ENCODE assay signal across 25 cellular contexts in the genomic region with DNA sequence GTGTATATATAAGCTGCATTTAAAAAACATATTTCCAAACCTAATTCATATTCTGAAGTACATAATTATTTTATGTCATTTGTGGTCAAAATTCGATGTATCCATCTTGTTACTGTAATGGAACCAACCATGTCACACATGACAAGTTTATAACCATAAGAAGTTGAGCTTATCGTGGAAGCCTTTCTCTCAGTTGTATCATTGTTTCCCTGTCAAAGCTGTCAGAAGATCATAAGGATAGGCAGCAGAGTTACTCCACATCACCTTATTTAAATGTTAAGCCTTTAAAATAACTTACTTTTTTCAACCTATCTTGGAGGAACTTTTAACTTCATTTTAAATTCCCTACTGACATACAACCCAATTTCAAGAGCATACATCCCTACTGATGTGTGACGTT.
"Had no signal": no experiment of that assay in that cellular context is flagged by ENCODE, and none has a peak within 500 bp of the region (broad histone marks: within the 10 kb centered on the region; RNA-seq: fewer than 3 reads in every experiment).

No MANE protein-coding gene starts in this region.

- H3K9me3 ChIP-seq: stomach, suprapubic skin, testis, thoracic aorta, thyroid gland, tibial artery, tibial nerve, transverse colon, upper lobe of left lung, upper lobe of right lung, uterus, vagina had no signal

- FAIRE-seq: urothelium cell line had no signal

- DNase-seq: stimulated activated CD4-positive, alpha-beta T cell treated with anti-CD3 and anti-CD28 coated beads, Interleukin-2, amount 100 ng/mL, for 48 hours; stimulated activated CD4-positive, alpha-beta T cell treated with anti-CD3 and anti-CD28 coated beads, Interleukin-4, amount 100 ng/mL, for 1 hour; stimulated activated CD4-positive, alpha-beta T cell treated with anti-CD3 and anti-CD28 coated beads, Interleukin-4, amount 100 ng/mL, for 24 hours; stimulated activated CD4-positive, alpha-beta T cell treated with anti-CD3 and anti-CD28 coated beads, Interleukin-4, amount 100 ng/mL, for 4 hours; stimulated activated CD8-positive, alpha-beta memory T cell treated with anti-CD3 and anti-CD28 coated beads, Interleukin-4, amount 100 ng/mL, for 48 hours; stimulated activated naive B cell treated with anti-CD40 and anti-IgM and Interleukin-4, amounts not matched to agents 10 μg/mL and 1 μg/mL and 100 μg/mL, for 72 hours; stimulated activated naive CD4-positive, alpha-beta T cell; stimulated activated naive CD4-positive, alpha-beta T cell treated with Interleukin-2 at 50 U/mL for 16 hours; stimulated activated naive CD8-positive, alpha-beta T cell treated with anti-CD3 and anti-CD28 coated beads, Interleukin-15, amount 100 ng/mL, for 72 hours; stimulated activated naive CD8-positive, alpha-beta T cell treated with anti-CD3 and anti-CD28 coated beads, Interleukin-15, Interleukin-2, amounts not matched to agents 100 U/mL and 50 U/mL, for 24 hours; stomach; substantia nigra; testis; thyroid gland; tibial artery; transverse colon; trophoblast cell; upper lobe of left lung; upper lobe of right lung; uterus had no signal

- H3K27me3 ChIP-seq: stomach, suprapubic skin, testis, thyroid gland, tibial artery, tibial nerve, transverse colon, upper lobe of left lung, upper lobe of right lung, uterus, vagina had no signal

- H3K36me3 ChIP-seq: stomach, suprapubic skin, thoracic aorta, thyroid gland, tibial artery, tibial nerve, transverse colon, upper lobe of left lung, upper lobe of right lung, uterus, vagina had no signal

- H3K4me3 ChIP-seq: stomach, suprapubic skin, testis, thoracic aorta, thyroid gland, tibial artery, tibial nerve, transverse colon, upper lobe of left lung, upper lobe of right lung, uterus, vagina had no signal

- H3K27ac ChIP-seq: stomach, suprapubic skin, testis, thoracic aorta, thyroid gland, tibial artery, tibial nerve, transverse colon, upper lobe of left lung, upper lobe of right lung, uterus, vagina had no signal
